In the genomic region with DNA sequence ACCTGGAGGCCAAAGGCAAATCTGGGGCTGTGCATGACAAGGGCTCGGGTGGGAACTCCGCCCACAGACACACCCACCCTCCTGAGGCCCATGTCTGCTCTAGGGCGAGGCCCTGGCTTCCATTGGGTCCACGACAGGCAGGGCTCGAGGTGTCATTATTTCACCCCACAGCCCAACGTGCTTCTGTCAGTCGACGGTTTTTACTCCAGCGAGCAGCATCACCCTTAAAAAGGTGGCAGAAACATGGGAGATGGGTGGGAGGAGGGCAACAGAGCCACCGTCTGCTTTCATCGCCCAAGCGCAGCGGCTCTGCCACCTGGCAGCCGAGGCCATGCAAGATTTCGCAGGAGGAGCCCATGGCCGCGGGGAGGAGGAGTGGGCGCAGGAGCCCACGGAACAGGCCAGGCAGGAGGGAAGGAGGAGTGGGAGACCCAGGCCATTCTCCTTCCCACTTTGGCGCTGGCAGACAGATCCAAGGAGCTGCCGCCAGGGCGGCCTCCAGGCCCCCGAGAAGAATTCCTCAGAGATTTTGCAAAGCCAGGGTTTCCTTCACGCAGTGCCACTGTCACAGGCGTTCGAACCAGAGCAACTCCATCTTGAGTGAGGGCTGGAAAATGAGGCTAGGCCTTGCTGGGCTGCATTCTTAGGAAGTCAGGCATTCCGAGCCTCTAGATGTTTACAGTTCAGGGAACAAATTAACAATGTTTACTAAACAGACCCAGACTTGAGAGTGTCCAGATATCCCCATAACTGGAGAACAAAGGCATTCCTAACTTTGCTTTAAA, we compare ENCODE assay signal across 18 cellular contexts. TPM values are rescaled to one million over a fixed set of nuclear protein-coding genes. Genes with fewer than 3 reads are reported as not detected.
DNase-seq lines count a peak whose midpoint lies in the region; FAIRE-seq and TF ChIP-seq lines count a peak whose summit lies in the region.
"Had no signal": no experiment of that assay in that cellular context is flagged by ENCODE, and none has a peak within 500 bp of the region (broad histone marks: within the 10 kb centered on the region; RNA-seq: fewer than 3 reads in every experiment).

No MANE protein-coding gene starts in this region.

- no peaks in the 10 kb centered on the region for H3K79me2 ChIP-seq in trophoblast cell (ENCODE audit: control insufficient read depth, insufficient read depth, low read length, poor library complexity)

- H3K4me3 ChIP-seq in brain microvascular endothelial cell (ENCODE audit: low read depth, low read length) (no peak overlapping the region), kidney (ENCODE audit: low read length in 2 of 2) (no peak overlapping the region), trophoblast cell (ENCODE audit: low read depth, low read length) (peak overlapping the region; percentile 8)
- H3K4me3 ChIP-seq: A549 had no signal

- H3K27me3 ChIP-seq in brain microvascular endothelial cell (replicated peaks) (peaks cover 14% of the 10 kb centered on the region), trophoblast cell (ENCODE audit: insufficient read depth, low read length) (no peaks in the 10 kb centered on the region)

- no peaks in the 10 kb centered on the region for H3K4me1 ChIP-seq in kidney (ENCODE audit: control insufficient read depth in 1 of 2, insufficient read depth in 1 of 2, low read depth in 1 of 2, low read length in 2 of 2)
- peaks cover 29 to 38% of the 10 kb centered on the region in 2 experiments for H3K4me1 ChIP-seq in trophoblast cell (ENCODE audit: control insufficient read depth in 1 of 2, insufficient read depth in 2 of 2, low read length in 2 of 2)

- peak overlapping the region; percentile 71 for H4K8ac ChIP-seq in trophoblast cell (ENCODE audit: low read depth, low read length)

- no CpG with 5 or more reads among the region's 27 CpGs for WGBS in trophoblast cell (ENCODE audit: extremely low coverage, insufficient coverage, insufficient read length)

- peak overlapping the region; percentile 66 for H3K4ac ChIP-seq in trophoblast cell (ENCODE audit: low read depth, low read length)

- H3K4me2 ChIP-seq in trophoblast cell (ENCODE audit: low read length): peak overlapping the region; percentile 11
- H3K4me2 ChIP-seq: A549 had no signal

- no peak overlapping the region for H3K23ac ChIP-seq in trophoblast cell (ENCODE audit: low read length)

- H3K27ac ChIP-seq in brain microvascular endothelial cell: no peak overlapping the region
- H3K27ac ChIP-seq in kidney (ENCODE audit: low read depth in 2 of 2, low read length in 2 of 2): no peak overlapping the region
- peak overlapping the region; percentile 85 for H3K27ac ChIP-seq in trophoblast cell (ENCODE audit: low read depth, low read length)
- H3K27ac ChIP-seq: A549 had no signal

- peaks cover 17% of the 10 kb centered on the region for H3K79me1 ChIP-seq in trophoblast cell (ENCODE audit: low read length)

- H3K36me3 ChIP-seq in brain microvascular endothelial cell (replicated peaks) (no peaks in the 10 kb centered on the region), kidney (ENCODE audit: control insufficient read depth in 1 of 2, insufficient read depth in 2 of 2, low read length in 2 of 2) (no peaks in the 10 kb centered on the region), trophoblast cell (ENCODE audit: control insufficient read depth in 1 of 2, insufficient read depth in 2 of 2, low read length in 2 of 2) (no peaks in the 10 kb centered on the region)

- DNase-seq in ELF-1 (ENCODE audit: low read depth, low spot score) (peak; percentile 84), brain microvascular endothelial cell (no peak), kidney (peak; percentile 55), trophoblast cell (peak; percentile 38 to 78), glomerular visceral epithelial cell (ENCODE audit: extremely low spot score) (no peak), NOMO-1 treated with dmso at 0.1 percent for 144 hours (lab: John Stamatoyannopoulos, UW; ENCODE audit: unreplicated experiment) (no peak), NCI-H1105 (lab: John Stamatoyannopoulos, UW) (no peak)
- DNase-seq in activated CD8-positive, alpha-beta memory T cell treated with anti-CD3 and anti-CD28 coated beads, Interleukin-2, amount 50 U/mL, for 48 hours: no peak
- DNase-seq: COR-L47, DMS53, Karpas-422, MM.1S, NCI-H1105 treated with DMSO at 0.1 percent for 48 hours, NCI-H187, NCI-H446, NCI-H774 had no signal

- peak overlapping the region; percentile 74 for H2BK12ac ChIP-seq in trophoblast cell (ENCODE audit: low read length)

- peak overlapping the region; percentile 67 for H2BK120ac ChIP-seq in trophoblast cell (ENCODE audit: insufficient read depth, low read length, poor library complexity)

- H4K91ac ChIP-seq in trophoblast cell (ENCODE audit: low read depth, low read length): peak overlapping the region; percentile 72

- no peak overlapping the region for H3K9ac ChIP-seq in kidney (ENCODE audit: low read length in 2 of 2)
- H3K9ac ChIP-seq in trophoblast cell (ENCODE audit: low read length): no peak overlapping the region

- H3K9me3 ChIP-seq in kidney (ENCODE audit: control insufficient read depth in 1 of 2, low read length in 2 of 2) (no peaks in the 10 kb centered on the region), trophoblast cell (ENCODE audit: insufficient read depth, low read depth, low read length) (no peaks in the 10 kb centered on the region)
- H3K9me3 ChIP-seq: A549 had no signal

- peak overlapping the region; percentile 87 for H3K18ac ChIP-seq in trophoblast cell (ENCODE audit: low read length)

- H2BK5ac ChIP-seq in trophoblast cell (ENCODE audit: low read depth, low read length, poor library complexity): peak overlapping the region; percentile 66

- peak overlapping the region; percentile 49 for H2AK5ac ChIP-seq in trophoblast cell (ENCODE audit: low read length)

- H4K12ac ChIP-seq in trophoblast cell (ENCODE audit: low read depth, low read length): peak overlapping the region; percentile 17

- FAIRE-seq in kidney (lab: Jason Lieb, UNC): no peak
- FAIRE-seq: A549, HepG2 had no signal

- H3K14ac ChIP-seq in trophoblast cell (ENCODE audit: low read length): peak overlapping the region; percentile 63

- TF ChIP-seq CTCF in brain microvascular endothelial cell (IDR thresholded peaks at IDR 0.05; ENCODE audit: low read depth, low read length, missing control alignments) (peak; percentile 11), kidney (IDR thresholded peaks at IDR 0.05; ENCODE audit: borderline replicate concordance, extremely low read depth, insufficient read depth) (no peak)

- intact Hi-C loops in kidney (cut with DNase I): loop anchor here (10.0 kb wide), 1 partner anchor 238 kb away; no protein-coding TSS in a partner anchor

- peak overlapping the region; percentile 12 for H2AFZ ChIP-seq in trophoblast cell (ENCODE audit: insufficient read depth, low read length, poor library complexity)

- in situ Hi-C loops in brain microvascular endothelial cell (cut with HindIII; ENCODE audit: low pct_ligation_motif_present, low sequenced_read_pairs): no loop called here

RNA-seq across cellular contexts. Expression of a gene that starts 49.3 kb away (rescaled TPM):
- total RNA-seq in kidney: 33.2 TPM
- 9.1 TPM for polyA plus RNA-seq in kidney (ENCODE audit: insufficient read depth, low read depth, low replicate concordance)
- polyA plus RNA-seq in trophoblast cell (2013): 9.9 and 11.1 TPM in 2 replicates

RNA-seq across cellular contexts. Expression of a gene that starts 52.6 kb away (rescaled TPM):
- total RNA-seq in kidney: 212 TPM
- polyA plus RNA-seq in kidney (ENCODE audit: insufficient read depth, low read depth, low replicate concordance): 4.9 TPM
- 28.9 and 29.2 TPM in 2 replicates for polyA plus RNA-seq in trophoblast cell (2013)

Comparison
In these comparisons a context has a peak if more than half of its experiments do, and no peak if none do; other contexts are left out.
1. DNase-seq: peak in ELF-1 (single experiment), kidney (single experiment) and trophoblast cell (2 of 2); none in brain microvascular endothelial cell (single experiment), glomerular visceral epithelial cell (single experiment), NOMO-1 treated with dmso at 0.1 percent for 144 hours (single experiment), NCI-H1105 (single experiment) and activated CD8-positive, alpha-beta memory T cell treated with anti-CD3 and anti-CD28 coated beads, Interleukin-2, amount 50 U/mL, for 48 hours (single experiment).